ENCODE assay signal across 8 cellular contexts in the genomic region with DNA sequence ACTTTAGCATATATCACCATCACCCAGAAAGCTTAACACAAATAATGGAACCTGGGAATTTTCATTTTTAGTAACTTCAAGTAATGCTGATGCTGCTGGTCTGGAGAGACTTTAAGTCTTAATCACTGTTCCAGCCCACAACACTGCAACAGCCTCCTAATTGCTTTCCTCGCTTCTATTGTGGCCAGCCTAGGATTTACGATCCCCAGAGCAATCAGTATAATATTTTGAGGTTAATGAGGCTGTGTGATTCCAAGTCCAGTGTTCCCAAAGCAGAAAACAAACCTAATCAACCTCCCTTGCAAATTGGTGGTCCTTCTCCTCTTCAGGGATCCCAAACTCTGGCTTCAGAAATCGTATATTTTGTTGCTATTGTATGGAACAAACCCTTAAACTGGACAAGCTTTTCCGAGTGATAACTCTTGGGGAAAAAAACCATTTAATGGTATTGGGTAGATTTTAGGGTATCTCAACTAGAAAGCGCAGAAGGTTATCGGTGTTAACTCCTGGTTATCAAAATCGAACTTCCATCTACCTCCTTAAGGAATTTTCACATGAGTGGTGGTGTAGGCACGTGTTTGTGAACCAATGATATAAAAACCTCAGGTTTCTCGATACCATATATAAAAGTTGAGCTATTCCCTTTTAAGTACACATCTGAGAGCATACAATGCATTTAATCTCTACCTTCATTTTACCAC. TPM values are rescaled to one million over a fixed set of nuclear protein-coding genes. Genes with fewer than 3 reads are reported as not detected.
DNase-seq lines count a peak whose midpoint lies in the region; ATAC-seq, FAIRE-seq and TF ChIP-seq lines count a peak whose summit lies in the region.

No MANE protein-coding gene starts in this region.

- CTCF ChIA-PET in GM12878 (lab: Yijun Ruan, JAX): interaction anchor here (1.0 kb wide), 1 partner anchor 39 kb away, joined by 4 read pairs; a partner anchor contains a TSS

- peak overlapping the region; percentile 80 for H3K9ac ChIP-seq in GM12878 (ENCODE audit: control insufficient read depth, insufficient read depth, low read length)

- no peak for TF ChIP-seq EP300 in GM12878 (IDR thresholded peaks at IDR 0.05; ENCODE audit: borderline replicate concordance in 1 of 2, control insufficient read depth in 1 of 2, low read depth in 2 of 2, low read length in 2 of 2)

- no peak for TF ChIP-seq RAD21 in GM12878 (IDR thresholded peaks at IDR 0.05; ENCODE audit: insufficient read depth, low read depth, low read length)

- H3K9me3 ChIP-seq in GM12878 (replicated peaks; ENCODE audit: control insufficient read depth, insufficient read depth, low read length) (no peaks in the 10 kb centered on the region), mesodermal cell (ENCODE audit: control insufficient read depth, low read length) (no peaks in the 10 kb centered on the region)

- no peaks in the 10 kb centered on the region for H4K20me1 ChIP-seq in GM12878 (ENCODE audit: control insufficient read depth, insufficient read depth)

- H2AFZ ChIP-seq in GM12878 (ENCODE audit: control insufficient read depth, low read depth, low read length): no peak overlapping the region

- ATAC-seq in GM12878: no peak
- ATAC-seq in GM19023 (IDR thresholded peaks at IDR 0.05; ENCODE audit: unreplicated experiment): no peak
- no peak for ATAC-seq in HG02852 (IDR thresholded peaks at IDR 0.05; ENCODE audit: unreplicated experiment)

- peaks cover 57% of the 10 kb centered on the region for H3K79me2 ChIP-seq in GM12878 (ENCODE audit: control insufficient read depth, insufficient read depth, low read length)

- RAD21 ChIA-PET in GM12878 (lab: Charles Lee; ENCODE audit: unreplicated experiment): interaction anchor here (0.7 to 1.0 kb wide), 2 partner anchors 37 to 39 kb away, joined by 3 read pairs; a partner anchor contains a TSS

- no peak for FAIRE-seq in GM12878 (lab: Jason Lieb, UNC)

- POLR2A ChIA-PET in GM12878 (lab: Charles Lee): interaction anchor here (0.5 to 2.4 kb wide), 4 partner anchors 35 to 213 kb away, joined by 3 to 19 read pairs (median 4); a partner anchor contains a TSS

- BruUV-seq in GM12878 (replicated peaks; lab: Mats Ljungman, UMichigan): no TSS peak

- TF ChIP-seq POLR2A in GM12878 (IDR thresholded peaks at IDR 0.05; ENCODE audit: low read depth, low read length): no peak

- intact Hi-C loops in GM12878 (cut with micrococcal nuclease; ENCODE audit: unreplicated experiment): no loop called here

- no peaks in the 10 kb centered on the region; a peak in 2 of 4 replicates for H3K36me3 ChIP-seq in GM12878 (ENCODE audit: control insufficient read depth in 2 of 2, insufficient read depth in 2 of 2, low read length in 1 of 2)
- peaks cover 5% of the 10 kb centered on the region for H3K36me3 ChIP-seq in mesodermal cell (ENCODE audit: control insufficient read depth, insufficient read depth, low read length)

- 10% methylated on average over 9 of the region's 9 CpGs for WGBS in GM12878 (ENCODE audit: insufficient coverage, insufficient replicate concordance, low lambda C conversion rate, missing lambda C conversion rate)
- WGBS in mesodermal cell (ENCODE audit: insufficient coverage in 2 of 2), 2 experiments: 0% methylated on average over 2 to 3 of the region's 9 CpGs

- H3K4me1 ChIP-seq in GM12878 (ENCODE audit: control insufficient read depth, insufficient read depth, low read length): peaks cover 21% of the 10 kb centered on the region
- H3K4me1 ChIP-seq in mesodermal cell (ENCODE audit: control insufficient read depth, insufficient read depth, low read length, poor library complexity, severe bottlenecking): peaks cover 19% of the 10 kb centered on the region

- H3K27me3 ChIP-seq in HL-60 (ENCODE audit: insufficient read depth, poor library complexity, severe bottlenecking) (no peaks in the 10 kb centered on the region), GM12878 (replicated peaks in 1 of 2; ENCODE audit: control insufficient read depth in 2 of 2, insufficient read depth in 2 of 2, low read length in 1 of 2) (no peaks in the 10 kb centered on the region)

- H3K27ac ChIP-seq in 22Rv1: peak overlapping the region; percentile 96
- peak overlapping the region; percentile 90 for H3K27ac ChIP-seq in HL-60 (replicated peaks)
- H3K27ac ChIP-seq in GM12878 (ENCODE audit: control insufficient read depth, insufficient read depth): peak overlapping the region; percentile 80
- peak overlapping the region; percentile 42 for H3K27ac ChIP-seq in mesodermal cell (ENCODE audit: low read depth, low read length, severe bottlenecking)

- H3K4me3 ChIP-seq in HL-60 (replicated peaks; ENCODE audit: insufficient read depth, low read length): peak overlapping the region; percentile 51
- peak overlapping the region; percentile 80 for H3K4me3 ChIP-seq in GM12878
- H3K4me3 ChIP-seq in mesodermal cell (ENCODE audit: extremely low read depth, insufficient read depth, low read length, poor library complexity, severe bottlenecking): peak overlapping the region; percentile 52

- in situ Hi-C loops in GM12878 (cut with MboI): no loop called here

- no peak for TF ChIP-seq CTCF in 22Rv1 (IDR thresholded peaks at IDR 0.05)
- no peak for TF ChIP-seq CTCF in HL-60 (IDR thresholded peaks at IDR 0.05; ENCODE audit: insufficient read depth, low read length)
- TF ChIP-seq CTCF in GM12878 (IDR thresholded peaks at IDR 0.05 in 2 of 3, conservative IDR thresholded peaks at IDR 0.05 in 1 of 3; ENCODE audit: control insufficient read depth in 2 of 3, extremely low read depth in 1 of 3, insufficient read depth in 1 of 3, low read depth in 3 of 3, low read length in 3 of 3): no peak
- TF ChIP-seq CTCF in GM20000 (IDR thresholded peaks at IDR 0.05; ENCODE audit: extremely low read depth, missing control alignments): no peak

- DNase-seq in HL-60 (ENCODE audit: low read depth in 1 of 2, low spot score in 1 of 2) (peak in 1 of 2 experiments; percentile 1), GM12878 (ENCODE audit: low read depth, low spot score) (no peak), 8988T (no peak), GM20000 (ENCODE audit: low spot score) (no peak)

- H3K4me2 ChIP-seq in GM12878 (ENCODE audit: control insufficient read depth, insufficient read depth): peak overlapping the region; percentile 92

- SMC1A ChIA-PET in GM12878 (lab: Charles Lee; ENCODE audit: uncharacterized antibody, unreplicated experiment): interaction anchor here (0.6 to 2.0 kb wide), 4 partner anchors 34 to 312 kb away, joined by 3 to 13 read pairs (median 3); a partner anchor contains a TSS

TF ChIP-seq in GM12878, 131 proteins besides CTCF, POLR2A, EP300 and RAD21:
- no peak for TF ChIP-seq RELA (IDR thresholded peaks at IDR 0.05; ENCODE audit: borderline replicate concordance, partially characterized antibody)
- TF ChIP-seq ZBED1 (IDR thresholded peaks at IDR 0.05; ENCODE audit: borderline replicate concordance): no peak
- no peak for TF ChIP-seq SUPT20H (IDR thresholded peaks at IDR 0.05; ENCODE audit: borderline replicate concordance, control insufficient read depth, low read depth, low read length)
- TF ChIP-seq NFYA (IDR thresholded peaks at IDR 0.05; ENCODE audit: borderline replicate concordance, low read depth, low read length): no peak
- TF ChIP-seq, protein P1, sequence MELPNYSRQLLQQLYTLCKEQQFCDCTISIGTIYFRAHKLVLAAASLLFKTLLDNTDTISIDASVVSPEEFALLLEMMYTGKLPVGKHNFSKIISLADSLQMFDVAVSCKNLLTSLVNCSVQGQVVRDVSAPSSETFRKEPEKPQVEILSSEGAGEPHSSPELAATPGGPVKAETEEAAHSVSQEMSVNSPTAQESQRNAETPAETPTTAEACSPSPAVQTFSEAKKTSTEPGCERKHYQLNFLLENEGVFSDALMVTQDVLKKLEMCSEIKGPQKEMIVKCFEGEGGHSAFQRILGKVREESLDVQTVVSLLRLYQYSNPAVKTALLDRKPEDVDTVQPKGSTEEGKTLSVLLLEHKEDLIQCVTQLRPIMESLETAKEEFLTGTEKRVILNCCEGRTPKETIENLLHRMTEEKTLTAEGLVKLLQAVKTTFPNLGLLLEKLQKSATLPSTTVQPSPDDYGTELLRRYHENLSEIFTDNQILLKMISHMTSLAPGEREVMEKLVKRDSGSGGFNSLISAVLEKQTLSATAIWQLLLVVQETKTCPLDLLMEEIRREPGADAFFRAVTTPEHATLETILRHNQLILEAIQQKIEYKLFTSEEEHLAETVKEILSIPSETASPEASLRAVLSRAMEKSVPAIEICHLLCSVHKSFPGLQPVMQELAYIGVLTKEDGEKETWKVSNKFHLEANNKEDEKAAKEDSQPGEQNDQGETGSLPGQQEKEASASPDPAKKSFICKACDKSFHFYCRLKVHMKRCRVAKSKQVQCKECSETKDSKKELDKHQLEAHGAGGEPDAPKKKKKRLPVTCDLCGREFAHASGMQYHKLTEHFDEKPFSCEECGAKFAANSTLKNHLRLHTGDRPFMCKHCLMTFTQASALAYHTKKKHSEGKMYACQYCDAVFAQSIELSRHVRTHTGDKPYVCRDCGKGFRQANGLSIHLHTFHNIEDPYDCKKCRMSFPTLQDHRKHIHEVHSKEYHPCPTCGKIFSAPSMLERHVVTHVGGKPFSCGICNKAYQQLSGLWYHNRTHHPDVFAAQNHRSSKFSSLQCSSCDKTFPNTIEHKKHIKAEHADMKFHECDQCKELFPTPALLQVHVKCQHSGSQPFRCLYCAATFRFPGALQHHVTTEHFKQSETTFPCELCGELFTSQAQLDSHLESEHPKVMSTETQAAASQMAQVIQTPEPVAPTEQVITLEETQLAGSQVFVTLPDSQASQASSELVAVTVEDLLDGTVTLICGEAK (IDR thresholded peaks at IDR 0.05; ENCODE audit: borderline replicate concordance): no peak

RNA-seq across cellular contexts. Expression of a gene that starts 50.0 kb away (rescaled TPM):
- 10.0 and 12.1 TPM in 2 replicates for total RNA-seq in GM12878 (2013; cell fraction: nucleolus; rRNA removed)
- total RNA-seq in GM12878 (2014; rRNA removed): 11.7 and 16.0 TPM in 2 replicates
- 7.0 and 7.5 TPM in 2 replicates for total RNA-seq in GM12878 (2014; rRNA removed; fragmentation: Illumina TruSeq; extraction: Trizol)
- 12.8 and 15.1 TPM in 2 replicates for total RNA-seq in GM12878 (2021)
- polyA plus RNA-seq in GM12878 (2011; ENCODE audit: low read depth): 1.6 TPM
- polyA plus RNA-seq in GM12878 (2011; rRNA removed): 7.9 and 9.7 TPM in 2 replicates
- polyA plus RNA-seq in GM12878 (2011; cell fraction: cytosol; rRNA removed): 12.7 and 17.1 TPM in 2 replicates
- polyA plus RNA-seq in GM12878 (2011; cell fraction: nucleus; rRNA removed): 21.0 and 23.7 TPM in 2 replicates
- polyA plus RNA-seq in GM12878 (2012): 9.4 and 12.1 TPM in 2 replicates
- 4.6 and 5.4 TPM in 2 replicates for polyA plus RNA-seq in GM12878 (2014; fragmentation: Illumina TruSeq; extraction: Trizol)
- polyA plus RNA-seq in GM12878 (2014; fragmentation: Nextera tagmentation; extraction: Ambion mirVana): 1 to 10 TPM in 1 of 2 experiments, under 1 TPM in 1; 0.74 to 4.3 TPM
- polyA plus RNA-seq in GM12878 (2014; rRNA removed): 18.7 and 19.7 TPM in 2 replicates
- polyA plus RNA-seq in GM12878 (2016; fragmentation: Nextera tagmentation; extraction: Ambion mirVana): 10 to 100 TPM; 14.8 to 18.3 TPM
- 1.2 and 3.5 TPM in 2 replicates for polyA minus RNA-seq in GM12878 (2011; rRNA and poly(A)+ RNA removed)
- polyA minus RNA-seq in GM12878 (2011; cell fraction: cytosol; rRNA and poly(A)+ RNA removed): 1.8 and 5.1 TPM in 2 replicates
- polyA minus RNA-seq in GM12878 (2011; cell fraction: nucleus; rRNA and poly(A)+ RNA removed): 5.3 and 5.7 TPM in 2 replicates
- 2.4 TPM for polyA plus RNA-seq in mesodermal cell (2013, experiment 1 of 2)
- polyA plus RNA-seq in mesodermal cell (2013, experiment 2 of 2): 2.4 TPM

Comparison
In these comparisons a context has a peak if more than half of its experiments do, and no peak if none do; other contexts are left out.
1. H3K27ac ChIP-seq: peak in every context shown above with its lines; median percentile 96 in 22Rv1; 90 in HL-60; 80 in GM12878; 42 in mesodermal cell.